Comparison of ENCODE assay signal across 28 cellular contexts in genomic region chr15:77713281-77713680, GRCh38.
"Had no signal": no experiment of that assay in that cellular context is flagged by ENCODE, and none has a peak within 500 bp of the region (broad histone marks: within the 10 kb centered on the region; RNA-seq: fewer than 3 reads in every experiment).

No MANE protein-coding gene starts in this region.

- H3K9me3 Mint-ChIP-seq: stimulated activated effector memory CD8-positive, alpha-beta T cell treated with anti-CD3 and anti-CD28 coated beads, Interleukin-12 subunit alpha, Interleukin-12 subunit beta, amount 100 ng/mL, for 72 hours; stimulated activated memory B cell treated with anti-CD40 and anti-IgM and Interleukin-4, amounts not matched to agents 10 μg/mL and 1 μg/mL and 100 μg/mL, for 72 hours; stimulated activated naive B cell treated with anti-CD40 and anti-IgM and Interleukin-4, amounts not matched to agents 10 μg/mL and 1 μg/mL and 100 μg/mL, for 72 hours; stimulated activated naive CD8-positive, alpha-beta T cell treated with anti-CD3 and anti-CD28 coated beads, Interleukin-15, amount 100 ng/mL, for 72 hours; stimulated activated naive CD8-positive, alpha-beta T cell treated with anti-CD3 and anti-CD28 coated beads, Interleukin-15, Interleukin-2, amounts not matched to agents 100 ng/mL and 50 ng/mL, for 24 hours; type B pancreatic cell had no signal

- H3K27ac ChIP-seq: stomach, suprapubic skin, testis, thoracic aorta, thyroid gland, tibial artery, tibial nerve, transverse colon, upper lobe of left lung, upper lobe of right lung, uterus, vagina had no signal

- H3K4me1 Mint-ChIP-seq: stimulated activated effector memory CD8-positive, alpha-beta T cell treated with anti-CD3 and anti-CD28 coated beads, Interleukin-12 subunit alpha, Interleukin-12 subunit beta, amount 100 ng/mL, for 72 hours; stimulated activated naive CD8-positive, alpha-beta T cell treated with anti-CD3 and anti-CD28 coated beads, Interleukin-15, amount 100 ng/mL, for 72 hours had no signal

- H3K36me3 Mint-ChIP-seq: stimulated activated effector memory CD8-positive, alpha-beta T cell treated with anti-CD3 and anti-CD28 coated beads, Interleukin-12 subunit alpha, Interleukin-12 subunit beta, amount 100 ng/mL, for 72 hours; stimulated activated memory B cell treated with anti-CD40 and anti-IgM and Interleukin-4, amounts not matched to agents 10 μg/mL and 1 μg/mL and 100 μg/mL, for 72 hours; type B pancreatic cell had no signal

- ATAC-seq: stimulated activated effector memory CD8-positive, alpha-beta T cell treated with anti-CD3 and anti-CD28 coated beads, Interleukin-12 subunit alpha, Interleukin-12 subunit beta, amount 100 ng/mL, for 72 hours; stimulated activated memory B cell treated with anti-CD40 and anti-IgM and Interleukin-4, amounts not matched to agents 10 μg/mL and 1 μg/mL and 100 μg/mL, for 72 hours; stimulated activated naive B cell treated with anti-CD40 and anti-IgM and Interleukin-4, amounts not matched to agents 10 μg/mL and 1 μg/mL and 100 μg/mL, for 72 hours; stimulated activated naive CD8-positive, alpha-beta T cell treated with anti-CD3 and anti-CD28 coated beads, Interleukin-15, amount 100 ng/mL, for 72 hours; stimulated activated naive CD8-positive, alpha-beta T cell treated with anti-CD3 and anti-CD28 coated beads, Interleukin-15, Interleukin-2, amounts not matched to agents 100 U/mL and 50 U/mL, for 24 hours; upper lobe of right lung had no signal

- H3K4me3 Mint-ChIP-seq: stimulated activated effector memory CD8-positive, alpha-beta T cell treated with anti-CD3 and anti-CD28 coated beads, Interleukin-12 subunit alpha, Interleukin-12 subunit beta, amount 100 ng/mL, for 72 hours; stimulated activated memory B cell treated with anti-CD40 and anti-IgM and Interleukin-4, amounts not matched to agents 10 μg/mL and 1 μg/mL and 100 μg/mL, for 72 hours; stimulated activated naive B cell treated with anti-CD40 and anti-IgM and Interleukin-4, amounts not matched to agents 10 μg/mL and 1 μg/mL and 100 μg/mL, for 72 hours; stimulated activated naive CD8-positive, alpha-beta T cell treated with anti-CD3 and anti-CD28 coated beads, Interleukin-15, amount 100 ng/mL, for 72 hours; stimulated activated naive CD8-positive, alpha-beta T cell treated with anti-CD3 and anti-CD28 coated beads, Interleukin-15, Interleukin-2, amounts not matched to agents 100 ng/mL and 50 ng/mL, for 24 hours; type B pancreatic cell had no signal

- DNase-seq: stimulated activated CD4-positive, alpha-beta T cell treated with anti-CD3 and anti-CD28 coated beads, Interleukin-2, amount 100 ng/mL, for 48 hours; stimulated activated CD4-positive, alpha-beta T cell treated with anti-CD3 and anti-CD28 coated beads, Interleukin-4, amount 100 ng/mL, for 1 hour; stimulated activated CD4-positive, alpha-beta T cell treated with anti-CD3 and anti-CD28 coated beads, Interleukin-4, amount 100 ng/mL, for 24 hours; stimulated activated CD4-positive, alpha-beta T cell treated with anti-CD3 and anti-CD28 coated beads, Interleukin-4, amount 100 ng/mL, for 4 hours; stimulated activated CD8-positive, alpha-beta memory T cell treated with anti-CD3 and anti-CD28 coated beads, Interleukin-4, amount 100 ng/mL, for 48 hours; stimulated activated naive B cell treated with anti-CD40 and anti-IgM and Interleukin-4, amounts not matched to agents 10 μg/mL and 1 μg/mL and 100 μg/mL, for 72 hours; stimulated activated naive CD4-positive, alpha-beta T cell; stimulated activated naive CD4-positive, alpha-beta T cell treated with Interleukin-2 at 50 U/mL for 16 hours; stimulated activated naive CD8-positive, alpha-beta T cell treated with anti-CD3 and anti-CD28 coated beads, Interleukin-15, amount 100 ng/mL, for 72 hours; stimulated activated naive CD8-positive, alpha-beta T cell treated with anti-CD3 and anti-CD28 coated beads, Interleukin-15, Interleukin-2, amounts not matched to agents 100 U/mL and 50 U/mL, for 24 hours; stomach; substantia nigra; testis; thyroid gland; tibial artery; transverse colon; trophoblast cell; upper lobe of left lung; upper lobe of right lung; uterus had no signal
